32 cellular contexts compared by ENCODE assay signal in the genomic region with DNA sequence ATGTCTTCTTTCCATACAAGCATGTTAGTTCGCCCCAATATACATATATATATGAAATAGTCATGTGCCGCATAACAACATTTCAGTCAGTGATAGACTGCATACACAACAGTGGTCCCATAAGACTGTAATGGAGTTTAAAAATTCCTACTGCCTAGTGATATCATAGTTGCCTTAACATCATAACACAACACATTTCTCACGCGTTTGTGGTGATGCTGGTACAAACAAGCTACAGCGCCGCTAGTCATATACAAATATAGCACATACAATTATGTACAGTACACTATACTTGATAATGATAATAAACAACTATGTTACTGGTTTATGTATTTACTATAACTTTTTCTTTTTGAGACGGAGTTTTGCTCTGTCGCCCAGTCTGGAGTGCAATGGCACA.
"Had no signal": no experiment of that assay in that cellular context is flagged by ENCODE, and none has a peak within 500 bp of the region (broad histone marks: within the 10 kb centered on the region; RNA-seq: fewer than 3 reads in every experiment).

No MANE protein-coding gene starts in this region.

- H3K9me3 ChIP-seq: MG63 had no signal

- H3K36me3 ChIP-seq: MG63 had no signal

- H3K27me3 ChIP-seq: MG63 had no signal

- DNase-seq: Karpas-422, Kasumi-1, MG63, MM.1S, MV-4-11, NCI-H1048, NCI-H1092, NCI-H1092 treated with DMSO at 0.1 percent for 48 hours, NCI-H1105, NCI-H1105 treated with DMSO at 0.1 percent for 48 hours, NCI-H1417 treated with DMSO at 0.1 percent for 48 hours, NCI-H1436, NCI-H1436 treated with DMSO at 0.1 percent for 48 hours, NCI-H146, NCI-H1694, NCI-H1694 treated with DMSO at 0.1 percent for 48 hours, NCI-H187, NCI-H187 treated with DMSO at 0.1 percent for 48 hours, NCI-H1930, NCI-H2029 treated with DMSO at 0.1 percent for 48 hours, NCI-H2081, NCI-H2081 treated with DMSO at 0.1 percent for 48 hours, NCI-H2107, NCI-H2171, NCI-H2171 treated with DMSO at 0.1 percent for 48 hours, NCI-H2227 treated with DMSO at 0.1 percent for 48 hours, NCI-H226, NCI-H345, NCI-H446, NCI-H446 treated with DMSO at 0.1 percent for 48 hours, NCI-H510A, NCI-H510A treated with DMSO at 0.1 percent for 48 hours had no signal

- H3K4me3 ChIP-seq: MG63 had no signal
